ENCODE assay signal across 1 cellular context in genomic region chr6:10146723-10147451, GRCh38.
TF ChIP-seq lines count a peak whose summit lies in the region.

No MANE protein-coding gene starts in this region.

TF ChIP-seq in SK-N-SH, 30 proteins besides CTCF, POLR2A, EP300 and RAD21 (continued from another document):
- TF ChIP-seq REST (IDR thresholded peaks at IDR 0.05; ENCODE audit: low read depth, low read length) = no peak
